19 cellular contexts compared by ENCODE assay signal in the genomic region with DNA sequence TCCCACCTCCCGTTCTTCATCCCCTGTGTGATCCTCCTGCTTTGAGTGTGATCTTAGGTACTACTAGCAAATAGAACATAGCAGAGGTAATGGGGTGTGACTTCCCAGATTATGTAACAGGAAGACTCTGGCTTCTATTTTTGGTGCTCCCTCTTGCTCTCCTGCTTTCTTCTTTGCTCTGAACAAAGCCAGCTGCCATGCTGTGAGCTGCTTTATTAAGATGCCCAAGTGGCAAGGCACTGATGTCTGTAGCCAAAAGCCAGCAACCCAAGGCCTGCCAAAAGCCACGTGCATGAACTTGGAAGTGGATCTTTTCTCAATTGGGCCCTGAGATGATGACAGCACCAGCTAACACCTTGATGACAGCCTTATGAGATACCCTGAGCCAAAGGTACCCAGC. TPM values are rescaled to one million over a fixed set of nuclear protein-coding genes. Genes with fewer than 3 reads are reported as not detected.
"Had no signal": no experiment of that assay in that cellular context is flagged by ENCODE, and none has a peak within 500 bp of the region (broad histone marks: within the 10 kb centered on the region; RNA-seq: fewer than 3 reads in every experiment).

No MANE protein-coding gene starts in this region.

- ATAC-seq: activated naive CD8-positive, alpha-beta T cell treated with anti-CD3 and anti-CD28 coated beads, Interleukin-2, amount 50 U/mL, for 24 hours; heart left ventricle; naive thymus-derived CD8-positive, alpha-beta T cell; T-helper 17 cell; upper lobe of right lung had no signal

- H3K9me3 Mint-ChIP-seq: activated naive CD8-positive, alpha-beta T cell treated with anti-CD3 and anti-CD28 coated beads, Interleukin-2, amount 50 U/mL, for 24 hours had no signal

- H3K36me3 Mint-ChIP-seq: mesothelial cell of epicardium; naive thymus-derived CD8-positive, alpha-beta T cell had no signal

- H3K36me3 ChIP-seq: ascending aorta, heart left ventricle, upper lobe of right lung had no signal

- H3K4me1 ChIP-seq: ascending aorta, upper lobe of right lung had no signal

- H3K9me3 ChIP-seq: ascending aorta, heart left ventricle, upper lobe of right lung had no signal

- H3K4me3 ChIP-seq: ascending aorta, coronary artery, heart left ventricle, upper lobe of right lung had no signal

- H3K4me3 Mint-ChIP-seq: activated CD4-positive, alpha-beta T cell treated with anti-CD3 and anti-CD28 coated beads, Interleukin-2, amount 10 ng/mL, durations not matched to agents 7 days and 5 days; activated naive CD8-positive, alpha-beta T cell treated with anti-CD3 and anti-CD28 coated beads, Interleukin-2, amount 50 U/mL, for 24 hours; mesothelial cell of epicardium; naive thymus-derived CD8-positive, alpha-beta T cell; T-helper 17 cell had no signal

- DNase-seq: activated CD4-positive, alpha-beta T cell treated with anti-CD3 and anti-CD28 coated beads, Interleukin-2, amount 10 ng/mL, durations not matched to agents 7 days and 5 days; activated CD4-positive, CD25-positive, alpha-beta regulatory T cell; activated CD8-positive, alpha-beta memory T cell treated with anti-CD3 and anti-CD28 coated beads for 24 hours; activated naive CD4-positive, alpha-beta T cell treated with Interleukin-2 at 50 U/mL for 16 hours; activated naive CD8-positive, alpha-beta T cell treated with anti-CD3 and anti-CD28 coated beads, Interleukin-2, amount 50 U/mL, for 24 hours; effector CD4-positive, alpha-beta T cell; foreskin melanocyte; heart left ventricle; islet precursor cell; naive thymus-derived CD8-positive, alpha-beta T cell; stimulated activated CD4-positive, alpha-beta T cell treated with anti-CD3 and anti-CD28 coated beads, Interleukin-12 subunit alpha, Interleukin-12 subunit beta, amount 100 ng/mL, for 4 hours; stimulated activated naive CD4-positive, alpha-beta T cell treated with Interleukin-2 at 50 U/mL for 16 hours; T-helper 17 cell; upper lobe of right lung had no signal

- H3K4me1 Mint-ChIP-seq: activated CD4-positive, alpha-beta T cell treated with anti-CD3 and anti-CD28 coated beads, Interleukin-2, amount 10 ng/mL, durations not matched to agents 7 days and 5 days; activated naive CD8-positive, alpha-beta T cell treated with anti-CD3 and anti-CD28 coated beads, Interleukin-2, amount 50 U/mL, for 24 hours; T-helper 17 cell had no signal

- H3K27me3 ChIP-seq: ascending aorta, heart left ventricle, upper lobe of right lung had no signal

- H3K27ac Mint-ChIP-seq: activated CD4-positive, alpha-beta T cell treated with anti-CD3 and anti-CD28 coated beads, Interleukin-2, amount 10 ng/mL, durations not matched to agents 7 days and 5 days; activated naive CD8-positive, alpha-beta T cell treated with anti-CD3 and anti-CD28 coated beads, Interleukin-2, amount 50 U/mL, for 24 hours; progenitor cell of endocrine pancreas; T-helper 17 cell had no signal

RNA-seq across cellular contexts. Expression of a gene that starts 5.8 kb away (rescaled TPM):
- polyA plus RNA-seq: naive thymus-derived CD8-positive, alpha-beta T cell had no signal

RNA-seq across cellular contexts. Expression of a gene that starts 55.8 kb away (rescaled TPM):
- polyA plus RNA-seq: liver; naive thymus-derived CD8-positive, alpha-beta T cell had no signal
